In genomic region chr5:135900276-135900675, GRCh38 we compare ENCODE assay signal across 10 cellular contexts. TPM values are rescaled to one million over a fixed set of nuclear protein-coding genes. Genes with fewer than 3 reads are reported as not detected.
"Had no signal": no experiment of that assay in that cellular context is flagged by ENCODE, and none has a peak within 500 bp of the region (broad histone marks: within the 10 kb centered on the region; RNA-seq: fewer than 3 reads in every experiment).

No MANE protein-coding gene starts in this region.

- H3K4me1 ChIP-seq: HAP-1 had no signal

- H3K4me2 ChIP-seq: GM23338 had no signal

- DNase-seq: GM23248, GOT3, H7, H9, HCEC 1CT, HFFc6 had no signal

- H3K36me3 ChIP-seq: HAP-1 had no signal

- H3K27ac ChIP-seq: GM23248 had no signal

- H3K9me3 ChIP-seq: HAP-1 had no signal

- H3K4me3 ChIP-seq: GM23248, GM23338, HAP-1 had no signal

- H2AFZ ChIP-seq: GM23248, GM23338 had no signal

RNA-seq across cellular contexts. Expression of gene IL9, which starts 4.6 kb away (rescaled TPM):
- total RNA-seq: GM23248, GM23338, H1, H4, H7, H9, HFFc6 had no signal

RNA-seq across cellular contexts. Expression of gene LECT2, which starts 54.5 kb away (rescaled TPM):
- total RNA-seq: GM23338, H1, H4, H7, H9, HFFc6 had no signal
